Comparison of ENCODE assay signal across 11 cellular contexts in the genomic region with DNA sequence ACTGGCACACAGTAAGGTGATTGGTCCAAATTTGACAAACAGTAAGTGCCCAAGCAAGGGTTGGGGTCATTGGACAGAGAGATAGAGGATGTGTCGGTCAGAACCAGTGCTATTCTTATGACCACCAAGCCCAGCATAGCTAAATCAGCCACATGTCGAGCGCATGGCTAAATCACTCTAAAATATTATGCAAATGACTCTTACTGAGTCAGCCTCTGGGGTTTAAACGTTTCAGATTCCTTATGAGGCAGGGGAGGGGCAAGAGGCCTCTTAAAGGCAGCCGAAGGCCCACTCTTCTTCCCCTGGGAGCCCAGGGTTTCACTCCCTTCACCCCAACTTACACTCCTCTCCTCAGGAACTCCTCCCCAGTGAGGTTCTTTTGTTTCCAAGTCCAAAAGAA. TPM values are rescaled to one million over a fixed set of nuclear protein-coding genes. Genes with fewer than 3 reads are reported as not detected.
DNase-seq lines count a peak whose midpoint lies in the region; ATAC-seq and TF ChIP-seq lines count a peak whose summit lies in the region.
"Had no signal": no experiment of that assay in that cellular context is flagged by ENCODE, and none has a peak within 500 bp of the region (broad histone marks: within the 10 kb centered on the region; RNA-seq: fewer than 3 reads in every experiment).

No MANE protein-coding gene starts in this region.

- no peaks in the 10 kb centered on the region for H3K79me2 ChIP-seq in trophoblast cell (ENCODE audit: control insufficient read depth, insufficient read depth, low read length, poor library complexity)

- H2BK5ac ChIP-seq in trophoblast cell (ENCODE audit: low read depth, low read length, poor library complexity), result no peak overlapping the region

- H3K4me1 Mint-ChIP-seq in activated CD8-positive, alpha-beta memory T cell treated with anti-CD3 and anti-CD28 coated beads, Interleukin-2, amount 10 ng/mL, durations not matched to agents 7 days and 5 days, result peaks cover 34% of the 10 kb centered on the region

- no peak overlapping the region for H2AK5ac ChIP-seq in trophoblast cell (ENCODE audit: low read length)

- no peak overlapping the region for H3K4me3 ChIP-seq in RWPE2 (ENCODE audit: severe bottlenecking)
- no peak overlapping the region for H3K4me3 ChIP-seq in trophoblast cell (ENCODE audit: low read depth, low read length)
- H3K4me3 ChIP-seq in body of pancreas, result no peak overlapping the region
- H3K4me3 ChIP-seq: thyroid gland had no signal

- H3K36me3 ChIP-seq in RWPE2 (ENCODE audit: low read depth) (no peaks in the 10 kb centered on the region), trophoblast cell (ENCODE audit: control insufficient read depth in 1 of 2, insufficient read depth in 2 of 2, low read length in 2 of 2) (no peaks in the 10 kb centered on the region), body of pancreas (replicated peaks in 1 of 2; ENCODE audit: insufficient read depth in 1 of 2, low read depth in 2 of 2) (no peaks in the 10 kb centered on the region)
- H3K36me3 ChIP-seq: thyroid gland had no signal

- TF ChIP-seq CTCF in RWPE2 (IDR thresholded peaks at IDR 0.05; ENCODE audit: poor library complexity, severe bottlenecking), result no peak
- TF ChIP-seq CTCF in body of pancreas (IDR thresholded peaks at IDR 0.05), result no peak

- intact Hi-C loops in body of pancreas (cut with DNase I), result no loop called here

- H3K4me2 ChIP-seq in trophoblast cell (ENCODE audit: low read length), result no peak overlapping the region

- no peak overlapping the region for H3K4me3 Mint-ChIP-seq in activated CD8-positive, alpha-beta memory T cell treated with anti-CD3 and anti-CD28 coated beads, Interleukin-2, amount 10 ng/mL, durations not matched to agents 7 days and 5 days

- no peak overlapping the region for H2AFZ ChIP-seq in trophoblast cell (ENCODE audit: insufficient read depth, low read length, poor library complexity)

- no peak overlapping the region for H3K4ac ChIP-seq in trophoblast cell (ENCODE audit: low read depth, low read length)

- no peaks in the 10 kb centered on the region for H3K27me3 Mint-ChIP-seq in activated CD8-positive, alpha-beta memory T cell treated with anti-CD3 and anti-CD28 coated beads, Interleukin-2, amount 10 ng/mL, durations not matched to agents 7 days and 5 days
- H3K27me3 Mint-ChIP-seq: IgD-negative memory B cell had no signal

- no peak overlapping the region for H3K14ac ChIP-seq in trophoblast cell (ENCODE audit: low read length)

- DNase-seq in RWPE2 (ENCODE audit: low spot score) (no peak), trophoblast cell (peak; percentile 39 to 77), ecto neural progenitor cell (ENCODE audit: low spot score) (no peak), body of pancreas (no peak), NCI-H524 (lab: John Stamatoyannopoulos, UW) (no peak)
- no peak for DNase-seq in activated CD8-positive, alpha-beta memory T cell treated with anti-CD3 and anti-CD28 coated beads, Interleukin-2, amount 10 ng/mL, durations not matched to agents 7 days and 5 days
- DNase-seq: activated naive CD4-positive, alpha-beta T cell treated with anti-CD3 and anti-CD28 coated beads, Interleukin-2, amount 50 U/mL, for 16 hours; thyroid gland had no signal

- H3K9ac ChIP-seq in trophoblast cell (ENCODE audit: low read length), result no peak overlapping the region

- H2BK120ac ChIP-seq in trophoblast cell (ENCODE audit: insufficient read depth, low read length, poor library complexity), result no peak overlapping the region

- ATAC-seq in GM18909 (IDR thresholded peaks at IDR 0.05; ENCODE audit: poor library complexity, unreplicated experiment) (peak; percentile 79), HG02798 (IDR thresholded peaks at IDR 0.05; ENCODE audit: poor library complexity, unreplicated experiment) (peak; percentile 83), RWPE2 (ENCODE audit: low read depth) (peak; percentile 30; the same call in 1 of the 3 replicates), body of pancreas (no peak)
- no peak for ATAC-seq in activated CD8-positive, alpha-beta memory T cell treated with anti-CD3 and anti-CD28 coated beads, Interleukin-2, amount 10 ng/mL, durations not matched to agents 7 days and 5 days

- peaks cover 13% of the 10 kb centered on the region for H3K36me3 Mint-ChIP-seq in activated CD8-positive, alpha-beta memory T cell treated with anti-CD3 and anti-CD28 coated beads, Interleukin-2, amount 10 ng/mL, durations not matched to agents 7 days and 5 days

- no peak overlapping the region for H2BK12ac ChIP-seq in trophoblast cell (ENCODE audit: low read length)

- no peak overlapping the region for H3K27ac Mint-ChIP-seq in activated CD8-positive, alpha-beta memory T cell treated with anti-CD3 and anti-CD28 coated beads, Interleukin-2, amount 10 ng/mL, durations not matched to agents 7 days and 5 days
- H3K27ac Mint-ChIP-seq: IgD-negative memory B cell had no signal

- H3K9me3 Mint-ChIP-seq in activated CD8-positive, alpha-beta memory T cell treated with anti-CD3 and anti-CD28 coated beads, Interleukin-2, amount 10 ng/mL, durations not matched to agents 7 days and 5 days (ENCODE audit: low read depth), result no peaks in the 10 kb centered on the region
- H3K9me3 Mint-ChIP-seq: IgD-negative memory B cell had no signal

- H4K12ac ChIP-seq in trophoblast cell (ENCODE audit: low read depth, low read length), result no peak overlapping the region

- H3K27me3 ChIP-seq in RWPE2 (ENCODE audit: insufficient read depth, poor library complexity, severe bottlenecking), result no peaks in the 10 kb centered on the region
- no peaks in the 10 kb centered on the region for H3K27me3 ChIP-seq in trophoblast cell (ENCODE audit: insufficient read depth, low read length)
- H3K27me3 ChIP-seq in body of pancreas, result no peaks in the 10 kb centered on the region
- H3K27me3 ChIP-seq: thyroid gland had no signal

- no peaks in the 10 kb centered on the region for H3K9me3 ChIP-seq in RWPE2 (ENCODE audit: severe bottlenecking)
- H3K9me3 ChIP-seq in trophoblast cell (ENCODE audit: insufficient read depth, low read depth, low read length), result no peaks in the 10 kb centered on the region
- H3K9me3 ChIP-seq in body of pancreas, result no peaks in the 10 kb centered on the region
- H3K9me3 ChIP-seq: thyroid gland had no signal

- no peak overlapping the region for H3K18ac ChIP-seq in trophoblast cell (ENCODE audit: low read length)

- CTCF ChIA-PET in activated CD8-positive, alpha-beta memory T cell treated with anti-CD3 and anti-CD28 coated beads, Interleukin-2, amount 10 ng/mL, durations not matched to agents 7 days and 5 days (lab: Charles Lee), result interaction anchor here (1.0 to 24.5 kb wide), 5 partner anchors 9 to 112 kb away, joined by 3 to 443 read pairs (median 16); a partner anchor contains a TSS

- H3K4me1 ChIP-seq in RWPE2 (ENCODE audit: insufficient read depth, poor library complexity, severe bottlenecking) (peaks cover 4% of the 10 kb centered on the region), trophoblast cell (ENCODE audit: control insufficient read depth in 1 of 2, insufficient read depth in 2 of 2, low read length in 2 of 2) (peaks cover 6 to 18% of the 10 kb centered on the region in 2 experiments), body of pancreas (peaks cover 17% of the 10 kb centered on the region)

- H3K79me1 ChIP-seq in trophoblast cell (ENCODE audit: low read length), result peaks cover 2% of the 10 kb centered on the region

- no peak overlapping the region for H3K23ac ChIP-seq in trophoblast cell (ENCODE audit: low read length)

- H3K27ac ChIP-seq in RWPE2 (ENCODE audit: poor library complexity, severe bottlenecking), result no peak overlapping the region
- no peak overlapping the region for H3K27ac ChIP-seq in trophoblast cell (ENCODE audit: low read depth, low read length)
- H3K27ac ChIP-seq in body of pancreas, result no peak overlapping the region

- WGBS in trophoblast cell (ENCODE audit: extremely low coverage, insufficient coverage, insufficient read length), result no CpG with 5 or more reads among the region's 5 CpGs
- 66 to 82% methylated on average over 5 of the region's 5 CpGs for WGBS in body of pancreas, 2 donors

- no peak overlapping the region for H4K91ac ChIP-seq in trophoblast cell (ENCODE audit: low read depth, low read length)

- H4K8ac ChIP-seq in trophoblast cell (ENCODE audit: low read depth, low read length), result no peak overlapping the region

- no peak for TF ChIP-seq POLR2A in body of pancreas (IDR thresholded peaks at IDR 0.05)

RNA-seq across cellular contexts. Expression of a gene that starts 0.6 kb away (rescaled TPM):
- 26.2 and 28.2 TPM in 2 replicates for polyA plus RNA-seq in trophoblast cell (2013)
- not detected for total RNA-seq in activated CD8-positive, alpha-beta memory T cell treated with anti-CD3 and anti-CD28 coated beads, Interleukin-2, amount 10 ng/mL, durations not matched to agents 7 days and 5 days
- not detected for total RNA-seq in body of pancreas
- polyA plus RNA-seq: IgD-negative memory B cell had no signal

RNA-seq across cellular contexts. Expression of a gene that starts 20.1 kb away (rescaled TPM):
- polyA plus RNA-seq in trophoblast cell (2013), result 30.6 and 32.7 TPM in 2 replicates
- total RNA-seq in activated CD8-positive, alpha-beta memory T cell treated with anti-CD3 and anti-CD28 coated beads, Interleukin-2, amount 10 ng/mL, durations not matched to agents 7 days and 5 days, result 10 to 100 TPM; 41.3 to 51.4 TPM
- 1 to 10 TPM; 6.0 to 6.9 TPM for total RNA-seq in body of pancreas

RNA-seq across cellular contexts. Expression of a gene that starts 32.8 kb away (rescaled TPM):
- polyA plus RNA-seq in trophoblast cell (2013), result 0.68 and 0.78 TPM in 2 replicates
- total RNA-seq in activated CD8-positive, alpha-beta memory T cell treated with anti-CD3 and anti-CD28 coated beads, Interleukin-2, amount 10 ng/mL, durations not matched to agents 7 days and 5 days, result 1 to 10 TPM; 1.5 to 1.9 TPM
- total RNA-seq in body of pancreas, result 10 to 100 TPM; 11.9 to 23.4 TPM

RNA-seq across cellular contexts. Expression of a gene that starts 47.1 kb away (rescaled TPM):
- polyA plus RNA-seq in trophoblast cell (2013), result 4.7 and 4.8 TPM in 2 replicates
- total RNA-seq in activated CD8-positive, alpha-beta memory T cell treated with anti-CD3 and anti-CD28 coated beads, Interleukin-2, amount 10 ng/mL, durations not matched to agents 7 days and 5 days, result 10 to 100 TPM; 13.9 to 18.5 TPM
- total RNA-seq in body of pancreas, result 10 to 100 TPM; 12.7 to 22.1 TPM

Comparison
In these comparisons a context has a peak if more than half of its experiments do, and no peak if none do; other contexts are left out.
1. ATAC-seq: peak in GM18909 (single experiment), HG02798 (single experiment) and RWPE2 (single experiment); none in activated CD8-positive, alpha-beta memory T cell treated with anti-CD3 and anti-CD28 coated beads, Interleukin-2, amount 10 ng/mL, durations not matched to agents 7 days and 5 days (single experiment) and body of pancreas (single experiment).
2. DNase-seq: peak in trophoblast cell (2 of 2); none in RWPE2 (single experiment), activated CD8-positive, alpha-beta memory T cell treated with anti-CD3 and anti-CD28 coated beads, Interleukin-2, amount 10 ng/mL, durations not matched to agents 7 days and 5 days (single experiment), ecto neural progenitor cell (single experiment), body of pancreas (0 of 4) and NCI-H524 (0 of 2).
3. RNA of a gene that starts 20.1 kb away (total RNA-seq): 41.3 to 51.4 TPM in activated CD8-positive, alpha-beta memory T cell treated with anti-CD3 and anti-CD28 coated beads, Interleukin-2, amount 10 ng/mL, durations not matched to agents 7 days and 5 days; 6.0 to 6.9 TPM in body of pancreas; every median in the first group is over 4 times any median in the second.
4. RNA of a gene that starts 32.8 kb away (total RNA-seq): 11.9 to 23.4 TPM in body of pancreas; 1.5 to 1.9 TPM in activated CD8-positive, alpha-beta memory T cell treated with anti-CD3 and anti-CD28 coated beads, Interleukin-2, amount 10 ng/mL, durations not matched to agents 7 days and 5 days; every median in the first group is over 4 times any median in the second.